ENCODE assay signal across 23 cellular contexts in genomic region chr9:25517701-25518100, GRCh38.
"Had no signal": no experiment of that assay in that cellular context is flagged by ENCODE, and none has a peak within 500 bp of the region (broad histone marks: within the 10 kb centered on the region; RNA-seq: fewer than 3 reads in every experiment).

No MANE protein-coding gene starts in this region.

- H3K27me3 ChIP-seq: colonic mucosa, dorsolateral prefrontal cortex, esophagus muscularis mucosa, esophagus squamous epithelium, foreskin keratinocyte, gastrocnemius medialis, gastroesophageal sphincter, heart left ventricle, heart right ventricle had no signal

- DNase-seq: colonic mucosa; cortex of kidney; dermis blood vessel endothelial cell; dorsolateral prefrontal cortex; effector CD4-positive, alpha-beta T cell; effector CD8-positive, alpha-beta T cell; effector memory CD4-positive, alpha-beta T cell; effector memory CD8-positive, alpha-beta T cell; endodermal cell; erythroblast; esophagus squamous epithelium; foreskin fibroblast; foreskin keratinocyte; foreskin melanocyte; gastrocnemius medialis; glutamatergic neuron; head of caudate nucleus; heart left ventricle; heart right ventricle had no signal

- H3K27ac ChIP-seq: colonic mucosa, coronary artery, dorsolateral prefrontal cortex, epithelial cell of prostate, esophagus muscularis mucosa, esophagus squamous epithelium, foreskin keratinocyte, gastrocnemius medialis, gastroesophageal sphincter, heart left ventricle, heart right ventricle had no signal

- H3K36me3 ChIP-seq: colonic mucosa, esophagus muscularis mucosa, esophagus squamous epithelium, gastrocnemius medialis, gastroesophageal sphincter, heart left ventricle, heart right ventricle had no signal

- H3K4me3 ChIP-seq: colonic mucosa, coronary artery, dorsolateral prefrontal cortex, esophagus muscularis mucosa, esophagus squamous epithelium, gastrocnemius medialis, gastroesophageal sphincter, heart left ventricle, heart right ventricle had no signal

- H3K9me3 ChIP-seq: colonic mucosa, esophagus muscularis mucosa, esophagus squamous epithelium, gastrocnemius medialis, gastroesophageal sphincter, heart right ventricle had no signal

- H3K4me1 ChIP-seq: colonic mucosa, esophagus muscularis mucosa, esophagus squamous epithelium, foreskin keratinocyte, gastrocnemius medialis, gastroesophageal sphincter, heart left ventricle, heart right ventricle had no signal
